Comparison of ENCODE assay signal across 8 cellular contexts in genomic region chrX:154308108-154308946, GRCh38. TPM values are rescaled to one million over a fixed set of nuclear protein-coding genes. Genes with fewer than 3 reads are reported as not detected.
DNase-seq lines count a peak whose midpoint lies in the region; ATAC-seq and TF ChIP-seq lines count a peak whose summit lies in the region.

No MANE protein-coding gene starts in this region.

- H3K36me3 Mint-ChIP-seq in endothelial cell (ENCODE audit: low read depth, unreplicated experiment) (no peaks in the 10 kb centered on the region), naive B cell (no peaks in the 10 kb centered on the region)

- H3K4me3 Mint-ChIP-seq in endothelial cell (ENCODE audit: unreplicated experiment) (no peak overlapping the region), naive B cell (peak overlapping the region in 5 of 8 donors; percentile 26 to 60 (median 37))

- H3K27ac Mint-ChIP-seq in endothelial cell (ENCODE audit: unreplicated experiment) (no peak overlapping the region), naive B cell (peak overlapping the region in 5 of 6 donors; percentile 27 to 88 (median 49))

- DNase-seq in NCI-H82 (lab: John Stamatoyannopoulos, UW) (peak; percentile 76), NCI-H82 treated with DMSO at 0.1 percent for 48 hours (lab: John Stamatoyannopoulos, UW; ENCODE audit: unreplicated experiment) (no peak), NCI-H226 (peak; percentile 4), endothelial cell (ENCODE audit: low spot score) (peak; percentile 72), naive B cell (peak; percentile 78), SHP77 (lab: John Stamatoyannopoulos, UW) (no peak)
- DNase-seq in activated CD8-positive, alpha-beta memory T cell treated with anti-CD3 and anti-CD28 coated beads for 24 hours, result peak; percentile 93
- DNase-seq in stimulated activated naive CD4-positive, alpha-beta T cell (lab: John Stamatoyannopoulos, UW), result peak; percentile 45 to 83 (median 65)

- ATAC-seq in naive B cell (ENCODE audit: low read depth in 2 of 2), result peak; percentile 84 to 92

- H3K27me3 Mint-ChIP-seq in endothelial cell (ENCODE audit: unreplicated experiment) (peaks cover 3% of the 10 kb centered on the region), naive B cell (no peaks in the 10 kb centered on the region)

- no peaks in the 10 kb centered on the region for H3K9me3 Mint-ChIP-seq in endothelial cell (ENCODE audit: unreplicated experiment)
- H3K9me3 Mint-ChIP-seq in naive B cell, result no peaks in the 10 kb centered on the region

- peak; percentile 58 for TF ChIP-seq CTCF in endothelial cell (IDR thresholded peaks at IDR 0.05; ENCODE audit: unreplicated experiment)

- peaks cover 3% of the 10 kb centered on the region for H3K4me1 Mint-ChIP-seq in endothelial cell (ENCODE audit: unreplicated experiment)
- peaks cover 21 to 42% (median 35%) of the 10 kb centered on the region in 3 donors for H3K4me1 Mint-ChIP-seq in naive B cell

RNA-seq across cellular contexts. Expression of gene TKTL1, which starts 12.7 kb away (rescaled TPM):
- total RNA-seq in endothelial cell (ENCODE audit: unreplicated experiment), result 7.1 TPM
- polyA plus RNA-seq in naive B cell (ENCODE audit: low read depth in 6 of 6), result under 1 TPM in 5 of 6 donors, not detected in 1; 0.27 to 0.57 (median 0.38) TPM

RNA-seq across cellular contexts. Expression of gene TEX28, which starts 13.4 kb away (rescaled TPM):
- not detected for total RNA-seq in endothelial cell (ENCODE audit: unreplicated experiment)
- not detected for polyA plus RNA-seq in naive B cell (ENCODE audit: low read depth in 6 of 6)

RNA-seq across cellular contexts. Expression of gene OPN1MW3, which starts 50.9 kb away (rescaled TPM):
- total RNA-seq in endothelial cell (ENCODE audit: unreplicated experiment), result not detected
- polyA plus RNA-seq in naive B cell (ENCODE audit: low read depth in 6 of 6), result under 1 TPM in 1 of 6 donors, not detected in 5; 0.13 TPM

Comparison
In these comparisons a context has a peak if more than half of its experiments do, and no peak if none do; other contexts are left out.
1. DNase-seq: peak in NCI-H82 (single experiment), NCI-H226 (single experiment), activated CD8-positive, alpha-beta memory T cell treated with anti-CD3 and anti-CD28 coated beads for 24 hours (single experiment), endothelial cell (single experiment), naive B cell (single experiment) and stimulated activated naive CD4-positive, alpha-beta T cell (6 of 6); none in NCI-H82 treated with DMSO at 0.1 percent for 48 hours (single experiment) and SHP77 (0 of 2).